ENCODE assay signal across 21 cellular contexts in genomic region chr15:89946681-89947313, GRCh38. TPM values are rescaled to one million over a fixed set of nuclear protein-coding genes. Genes with fewer than 3 reads are reported as not detected.
DNase-seq lines count a peak whose midpoint lies in the region; ATAC-seq, FAIRE-seq and TF ChIP-seq lines count a peak whose summit lies in the region.
"Had no signal": no experiment of that assay in that cellular context is flagged by ENCODE, and none has a peak within 500 bp of the region (broad histone marks: within the 10 kb centered on the region; RNA-seq: fewer than 3 reads in every experiment).

No MANE protein-coding gene starts in this region.

- in situ Hi-C loops in K562 (cut with MboI): no loop called here

- no peak overlapping the region for H3K4me3 Mint-ChIP-seq in activated T-cell treated with anti-CD3 and anti-CD28 coated beads, Interleukin-2, amount 50 U/mL, for 24 hours
- H3K4me3 Mint-ChIP-seq: CD4-positive, alpha-beta T cell had no signal

- CTCF ChIA-PET in A549 (lab: Yijun Ruan, JAX) (interaction anchor here (0.6 to 1.0 kb wide), 5 partner anchors 11 to 632 kb away, joined by 3 to 4 read pairs (median 3); partner anchors contain the start of gene ARPIN), K562 (lab: Yijun Ruan, JAX; ENCODE audit: low intra/inter-chr PET ratio) (no interaction called here)

- FAIRE-seq in A549 (lab: Jason Lieb, UNC) (no peak), K562 (lab: Jason Lieb, UNC) (peak; percentile 37)
- FAIRE-seq: GM12891, GM19239, RCC 7860 had no signal

- no peak overlapping the region for H4K8ac ChIP-seq in neuronal stem cell (ENCODE audit: low read depth, low read length)

- TF ChIP-seq EP300 in A549 (IDR thresholded peaks at IDR 0.05) (no peak), K562 (IDR thresholded peaks at IDR 0.05; ENCODE audit: low read length) (no peak)

- H3K4me3 ChIP-seq in A549 (no peak overlapping the region), K562 (no peak overlapping the region), neuronal stem cell (ENCODE audit: low read length in 2 of 2) (no peak overlapping the region)
- H3K4me3 ChIP-seq: GM23248, HAP-1 had no signal

- H3K27me3 ChIP-seq in K562 (ENCODE audit: control insufficient read depth in 2 of 2, insufficient read depth in 2 of 2, low read length in 2 of 2): no peaks in the 10 kb centered on the region
- no peaks in the 10 kb centered on the region for H3K27me3 ChIP-seq in neuronal stem cell (ENCODE audit: control insufficient read depth in 3 of 3, insufficient read depth in 3 of 3, low read depth in 1 of 3, low read length in 3 of 3)
- H3K27me3 ChIP-seq: BE2C had no signal

- peaks cover 8% of the 10 kb centered on the region for H3K4me1 Mint-ChIP-seq in activated T-cell treated with anti-CD3 and anti-CD28 coated beads, Interleukin-2, amount 50 U/mL, for 24 hours (ENCODE audit: low read depth)

- H2AK5ac ChIP-seq in neuronal stem cell (ENCODE audit: low read depth, low read length): no peak overlapping the region

- no peak overlapping the region for H2BK12ac ChIP-seq in neuronal stem cell (ENCODE audit: low read length)

- H3K79me1 ChIP-seq in neuronal stem cell (ENCODE audit: low read depth, low read length): no peaks in the 10 kb centered on the region

- intact Hi-C loops in K562 (cut with micrococcal nuclease): no loop called here

- TF ChIP-seq RAD21 in A549 (conservative IDR thresholded peaks at IDR 0.05 in 1 of 2, IDR thresholded peaks at IDR 0.05 in 1 of 2) (no peak), K562 (CRISPR knock-in tag; conservative IDR thresholded peaks at IDR 0.05 in 1 of 2, IDR thresholded peaks at IDR 0.05 in 1 of 2) (no peak)

- no peaks in the 10 kb centered on the region for H3K9me3 Mint-ChIP-seq in activated T-cell treated with anti-CD3 and anti-CD28 coated beads, Interleukin-2, amount 50 U/mL, for 24 hours
- H3K9me3 Mint-ChIP-seq: CD4-positive, alpha-beta T cell had no signal

- no peak overlapping the region for H3K14ac ChIP-seq in neuronal stem cell (ENCODE audit: low read length)

- POLR2A ChIA-PET in A549 (lab: Yijun Ruan, JAX) (no interaction called here), K562 (lab: Yijun Ruan, JAX) (interaction anchor here (0.7 to 1.0 kb wide), 3 partner anchors 12 to 313 kb away, joined by 3 read pairs; no protein-coding TSS in a partner anchor)

- H2BK15ac ChIP-seq in neuronal stem cell (ENCODE audit: low read length): no peak overlapping the region

- TF ChIP-seq POLR2A in A549 (IDR thresholded peaks at IDR 0.05; ENCODE audit: low read length): no peak
- no peak for TF ChIP-seq POLR2A in K562 (conservative IDR thresholded peaks at IDR 0.05)

- H3K27ac ChIP-seq in A549: no peak overlapping the region
- peak overlapping the region; percentile 58; the same call in 2 of the 3 replicates for H3K27ac ChIP-seq in K562 (ENCODE audit: extremely low read depth, low read depth, low read length)
- H3K27ac ChIP-seq in neuronal stem cell (replicated peaks; ENCODE audit: low read length): no peak overlapping the region
- H3K27ac ChIP-seq: GM23248 had no signal

- no peaks in the 10 kb centered on the region for H4K20me1 ChIP-seq in K562 (replicated peaks; ENCODE audit: control insufficient read depth, insufficient read depth, low read length)

- H3K27me3 Mint-ChIP-seq in activated T-cell treated with anti-CD3 and anti-CD28 coated beads, Interleukin-2, amount 50 U/mL, for 24 hours: no peaks in the 10 kb centered on the region
- H3K27me3 Mint-ChIP-seq: CD4-positive, alpha-beta T cell had no signal

- no TSS peak for BruUV-seq in K562 (replicated peaks; lab: Mats Ljungman, UMichigan)

- H3K9me3 ChIP-seq in A549 (no peaks in the 10 kb centered on the region), K562 (replicated peaks; ENCODE audit: control insufficient read depth, insufficient read depth, low read depth, low read length) (no peaks in the 10 kb centered on the region), neuronal stem cell (replicated peaks in 1 of 2; ENCODE audit: control insufficient read depth in 2 of 2, insufficient read depth in 1 of 2, low read depth in 1 of 2, low read length in 2 of 2) (peaks cover 0 to 8% of the 10 kb centered on the region in 2 donors)
- H3K9me3 ChIP-seq: BE2C had no signal

- no peak overlapping the region for H3K18ac ChIP-seq in neuronal stem cell (ENCODE audit: low read length)

- TF ChIP-seq CTCF in A549 (IDR thresholded peaks at IDR 0.05) (no peak), K562 (IDR thresholded peaks at IDR 0.05 in 2 of 3, conservative IDR thresholded peaks at IDR 0.05 in 1 of 3; ENCODE audit: insufficient read depth in 2 of 3, low read depth in 1 of 3, low read length in 3 of 3) (no peak)

- no peak overlapping the region for H3K23ac ChIP-seq in neuronal stem cell (ENCODE audit: low read depth, low read length, poor library complexity)

- H3K4me1 ChIP-seq in A549 (no peaks in the 10 kb centered on the region), K562 (replicated peaks in 1 of 2; ENCODE audit: control insufficient read depth in 2 of 2, insufficient read depth in 2 of 2, low read length in 2 of 2) (peaks cover 0 to 14% of the 10 kb centered on the region in 2 experiments; a peak in 3 of 5 replicates), neuronal stem cell (ENCODE audit: control insufficient read depth in 2 of 2, insufficient read depth in 1 of 2, low read depth in 1 of 2, low read length in 2 of 2) (no peaks in the 10 kb centered on the region)
- H3K4me1 ChIP-seq: BE2C, HAP-1 had no signal

- no peak overlapping the region for H3K27ac Mint-ChIP-seq in activated T-cell treated with anti-CD3 and anti-CD28 coated beads, Interleukin-2, amount 50 U/mL, for 24 hours
- H3K27ac Mint-ChIP-seq: CD4-positive, alpha-beta T cell had no signal

- no peaks in the 10 kb centered on the region for H3K79me2 ChIP-seq in K562 (ENCODE audit: control insufficient read depth, insufficient read depth, low read length)

- no peak overlapping the region for H3K4ac ChIP-seq in neuronal stem cell (ENCODE audit: low read length)

- 57% methylated on average over 6 of the region's 6 CpGs for whole genome bisulfite sequencing in A549 (ENCODE audit: missing lambda C conversion rate)
- whole genome bisulfite sequencing in K562 (ENCODE audit: insufficient coverage, low coverage, missing lambda C conversion rate): 27% methylated on average over 6 of the region's 6 CpGs
- WGBS in neuronal stem cell (ENCODE audit: extremely low coverage in 2 of 2, insufficient read length in 2 of 2, insufficient replicate concordance in 1 of 2), 2 donors: no CpG with 5 or more reads among the region's 6 CpGs

- H2BK120ac ChIP-seq in neuronal stem cell (ENCODE audit: low read depth, low read length): no peak overlapping the region

- H4K91ac ChIP-seq in neuronal stem cell (ENCODE audit: low read depth, low read length, poor library complexity): no peak overlapping the region

- H3K36me3 ChIP-seq in K562 (ENCODE audit: control insufficient read depth, insufficient read depth, low read length) (no peaks in the 10 kb centered on the region), neuronal stem cell (replicated peaks in 1 of 2; ENCODE audit: control insufficient read depth in 2 of 2, insufficient read depth in 2 of 2, low read length in 2 of 2) (no peaks in the 10 kb centered on the region)
- H3K36me3 ChIP-seq: BE2C, HAP-1 had no signal

- H3K9ac ChIP-seq in K562 (ENCODE audit: insufficient read depth in 1 of 2, low read depth in 2 of 2, low read length in 2 of 2): peak overlapping the region in 1 of 2 experiments; percentile 7; a peak in 1 of 4 replicates
- H3K9ac ChIP-seq in neuronal stem cell (ENCODE audit: low read depth, low read length, poor library complexity): no peak overlapping the region
- H3K9ac ChIP-seq: GM23248 had no signal

- peak overlapping the region; percentile 91 for H2AFZ ChIP-seq in K562 (ENCODE audit: low read depth, low read length)
- H2AFZ ChIP-seq in neuronal stem cell (ENCODE audit: low read length): peak overlapping the region; percentile 53
- H2AFZ ChIP-seq: GM23248 had no signal

- no peaks in the 10 kb centered on the region for H3K36me3 Mint-ChIP-seq in activated T-cell treated with anti-CD3 and anti-CD28 coated beads, Interleukin-2, amount 50 U/mL, for 24 hours (ENCODE audit: low read depth)

- ATAC-seq in A549: peak in 1 of 2 experiments; percentile 41; a peak in 1 of 6 replicates
- ATAC-seq in K562: peak; percentile 65

- no peak for DNase-seq in A549 (ENCODE audit: low read depth in 1 of 2, low spot score in 1 of 2)
- peak; percentile 5 to 9 for DNase-seq in Kasumi-1 (lab: John Stamatoyannopoulos, UW)
- peak in 1 of 4 experiments; percentile 13 for DNase-seq in K562 (ENCODE audit: extremely low read depth in 1 of 4, low spot score in 3 of 4)
- DNase-seq in neuronal stem cell (ENCODE audit: low spot score): no peak
- no peak for DNase-seq in LoVo (ENCODE audit: low spot score)
- no peak for DNase-seq in activated T-cell treated with anti-CD3 and anti-CD28 coated beads, Interleukin-2, amount 50 U/mL, for 24 hours
- DNase-seq in NCI-H446 treated with DMSO at 0.1 percent for 48 hours (lab: John Stamatoyannopoulos, UW): no peak
- DNase-seq: BE2C; CD4-positive, alpha-beta T cell; DMS53; EL; GM23248; NCI-H1048; NCI-H146; NCI-H2029 treated with DMSO at 0.1 percent for 48 hours; NCI-H2171; Right ventricle myocardium superior had no signal

- H3K9me1 ChIP-seq in K562 (ENCODE audit: control insufficient read depth, insufficient read depth, low read length): no peaks in the 10 kb centered on the region

- H3K4me2 ChIP-seq in A549 (0 out of 3 replicates have a peak overlapping the region, but pooled peaks have one; percentile 0), K562 (ENCODE audit: insufficient read depth, low read length) (peak overlapping the region; percentile 46), neuronal stem cell (ENCODE audit: insufficient read depth, low read length, poor library complexity, severe bottlenecking) (no peak overlapping the region)

- no peak overlapping the region for H2BK5ac ChIP-seq in neuronal stem cell (ENCODE audit: low read length)

RNA-seq across cellular contexts. Expression of gene ARPIN, which starts 34.0 kb away (rescaled TPM):
- 19.4 and 20.3 TPM in 2 replicates for polyA plus RNA-seq in A549 (2011; rRNA removed)
- 9.9 and 11.1 TPM in 2 replicates for polyA plus RNA-seq in A549 (2012; cell fraction: cytosol; rRNA removed)
- 8.2 and 13.3 TPM in 2 replicates for polyA plus RNA-seq in A549 (2012; cell fraction: nucleus; rRNA removed)
- polyA plus RNA-seq in A549 (2017; fragmentation: RNase III; extraction: RNeasy Plus Mini Kit Qiagen cat#74134 plus additional on column Dnase treatment): 14.0 to 20.2 TPM (median 17.2 TPM) in 3 replicates
- polyA minus RNA-seq in A549 (2011; rRNA and poly(A)+ RNA removed): 12.2 and 13.6 TPM in 2 replicates
- not detected in 2 replicates for total RNA-seq in K562 (2011; cell fraction: chromatin; rRNA removed; ENCODE audit: low replicate concordance)
- not detected in 2 replicates for total RNA-seq in K562 (2011; cell fraction: nucleolus; rRNA removed)
- not detected in 2 replicates for total RNA-seq in K562 (2011; cell fraction: nucleoplasm; rRNA removed)
- total RNA-seq in K562 (2014; rRNA removed): not detected in 2 replicates
- not detected in 2 replicates for total RNA-seq in K562 (2014; rRNA removed; fragmentation: Illumina TruSeq; extraction: Trizol)
- total RNA-seq in K562 (2015; rRNA removed; fragmentation: Illumina TruSeq; extraction: Trizol): not detected in 2 replicates
- 0.04 TPM in 1 of 2 replicates, not detected in the other for total RNA-seq in K562 (2021)
- polyA plus RNA-seq in K562 (2011; rRNA removed): not detected in 2 replicates
- not detected in 2 replicates for polyA plus RNA-seq in K562 (2011; cell fraction: cytosol; rRNA removed)
- not detected in 2 replicates for polyA plus RNA-seq in K562 (2011; cell fraction: nucleus; rRNA removed)
- 0.05 TPM in 1 of 2 replicates, not detected in the other for polyA plus RNA-seq in K562 (2012)
- polyA plus RNA-seq in K562 (2014; fragmentation: Illumina TruSeq; extraction: Trizol): not detected in 2 replicates
- polyA plus RNA-seq in K562 (2014; fragmentation: Nextera tagmentation; extraction: Ambion mirVana): not detected
- polyA plus RNA-seq in K562 (2014; rRNA removed): not detected in 2 replicates
- not detected in 2 replicates for polyA minus RNA-seq in K562 (2011; rRNA and poly(A)+ RNA removed)
- polyA minus RNA-seq in K562 (2011; cell fraction: cytosol; rRNA and poly(A)+ RNA removed): not detected in 2 replicates
- not detected in 2 replicates for polyA minus RNA-seq in K562 (2011; cell fraction: nucleus; rRNA and poly(A)+ RNA removed)
- polyA plus RNA-seq in neuronal stem cell (2013, experiment 1 of 2): 6.9 TPM
- polyA plus RNA-seq in neuronal stem cell (2013, experiment 2 of 2): 6.9 TPM
- total RNA-seq: CD4-positive, alpha-beta T cell had no signal

RNA-seq across cellular contexts. Expression of gene AP3S2, which starts 53.0 kb away (rescaled TPM):
- polyA plus RNA-seq in A549 (2011; rRNA removed) (56.7 and 85.9 TPM in 2 replicates), A549 (2017; fragmentation: RNase III; extraction: RNeasy Plus Mini Kit Qiagen cat#74134 plus additional on column Dnase treatment) (85.1 to 95.0 TPM (median 91.7 TPM) in 3 replicates), K562 (2011; rRNA removed) (23.4 and 37.4 TPM in 2 replicates), K562 (2014; fragmentation: Illumina TruSeq; extraction: Trizol) (31.0 and 34.4 TPM in 2 replicates), K562 (2014; fragmentation: Nextera tagmentation; extraction: Ambion mirVana) (10 to 100 TPM; 16.4 to 20.1 TPM), K562 (2014; rRNA removed) (26.7 and 49.4 TPM in 2 replicates)
- polyA plus RNA-seq in A549 (2012; cell fraction: cytosol; rRNA removed): 12.0 and 16.5 TPM in 2 replicates
- polyA plus RNA-seq in A549 (2012; cell fraction: nucleus; rRNA removed): 10.1 and 13.5 TPM in 2 replicates
- 55.1 and 58.0 TPM in 2 replicates for polyA minus RNA-seq in A549 (2011; rRNA and poly(A)+ RNA removed)
- total RNA-seq in K562 (2011; cell fraction: chromatin; rRNA removed; ENCODE audit: low replicate concordance): 78.3 and 139 TPM in 2 replicates
- 52.0 and 53.4 TPM in 2 replicates for total RNA-seq in K562 (2011; cell fraction: nucleolus; rRNA removed)
- 80.6 and 127 TPM in 2 replicates for total RNA-seq in K562 (2011; cell fraction: nucleoplasm; rRNA removed)
- total RNA-seq in K562 (2014; rRNA removed) (18.7 and 39.5 TPM in 2 replicates), K562 (2014; rRNA removed; fragmentation: Illumina TruSeq; extraction: Trizol) (54.1 and 60.8 TPM in 2 replicates), K562 (2015; rRNA removed; fragmentation: Illumina TruSeq; extraction: Trizol) (47.2 and 50.0 TPM in 2 replicates), K562 (2021) (25.0 and 25.8 TPM in 2 replicates)
- 15.5 and 20.6 TPM in 2 replicates for polyA plus RNA-seq in K562 (2011; cell fraction: cytosol; rRNA removed)
- polyA plus RNA-seq in K562 (2011; cell fraction: nucleus; rRNA removed): 14.4 TPM in 2 replicates
- 19.0 and 30.0 TPM in 2 replicates for polyA plus RNA-seq in K562 (2012)
- 68.2 and 79.0 TPM in 2 replicates for polyA minus RNA-seq in K562 (2011; rRNA and poly(A)+ RNA removed)
- polyA minus RNA-seq in K562 (2011; cell fraction: cytosol; rRNA and poly(A)+ RNA removed): 10.6 and 28.6 TPM in 2 replicates
- polyA minus RNA-seq in K562 (2011; cell fraction: nucleus; rRNA and poly(A)+ RNA removed): 19.5 and 28.7 TPM in 2 replicates
- polyA plus RNA-seq in neuronal stem cell (2013, experiment 1 of 2): 30.6 TPM
- polyA plus RNA-seq in neuronal stem cell (2013, experiment 2 of 2): 30.8 TPM

RNA-seq across cellular contexts. Expression of gene ZNF710, which starts 54.3 kb away (rescaled TPM):
- polyA plus RNA-seq in A549 (2011; rRNA removed) (2.6 and 5.0 TPM in 2 replicates), A549 (2017; fragmentation: RNase III; extraction: RNeasy Plus Mini Kit Qiagen cat#74134 plus additional on column Dnase treatment) (7.2 to 10.2 TPM (median 7.8 TPM) in 3 replicates), K562 (2011; rRNA removed) (2.0 and 2.5 TPM in 2 replicates), K562 (2014; fragmentation: Illumina TruSeq; extraction: Trizol) (4.6 and 8.0 TPM in 2 replicates), K562 (2014; fragmentation: Nextera tagmentation; extraction: Ambion mirVana) (under 1 TPM; 0.56 to 0.63 TPM), K562 (2014; rRNA removed) (4.3 and 6.2 TPM in 2 replicates)
- 4.3 and 6.4 TPM in 2 replicates for polyA plus RNA-seq in A549 (2012; cell fraction: cytosol; rRNA removed)
- 13.5 and 14.4 TPM in 2 replicates for polyA plus RNA-seq in A549 (2012; cell fraction: nucleus; rRNA removed)
- polyA minus RNA-seq in A549 (2011; rRNA and poly(A)+ RNA removed): 3.7 and 8.3 TPM in 2 replicates
- 2.3 and 8.1 TPM in 2 replicates for total RNA-seq in K562 (2011; cell fraction: chromatin; rRNA removed; ENCODE audit: low replicate concordance)
- 5.5 TPM in 2 replicates for total RNA-seq in K562 (2011; cell fraction: nucleolus; rRNA removed)
- 4.4 TPM in 2 replicates for total RNA-seq in K562 (2011; cell fraction: nucleoplasm; rRNA removed)
- total RNA-seq in K562 (2014; rRNA removed) (5.9 and 6.3 TPM in 2 replicates), K562 (2014; rRNA removed; fragmentation: Illumina TruSeq; extraction: Trizol) (2.8 and 5.2 TPM in 2 replicates), K562 (2015; rRNA removed; fragmentation: Illumina TruSeq; extraction: Trizol) (6.0 and 6.2 TPM in 2 replicates), K562 (2021) (14.2 and 16.7 TPM in 2 replicates)
- polyA plus RNA-seq in K562 (2011; cell fraction: cytosol; rRNA removed): 3.7 and 4.2 TPM in 2 replicates
- polyA plus RNA-seq in K562 (2011; cell fraction: nucleus; rRNA removed): 3.1 and 6.2 TPM in 2 replicates
- 4.2 and 6.5 TPM in 2 replicates for polyA plus RNA-seq in K562 (2012)
- polyA minus RNA-seq in K562 (2011; rRNA and poly(A)+ RNA removed): 1.4 and 2.5 TPM in 2 replicates
- 7.5 and 8.4 TPM in 2 replicates for polyA minus RNA-seq in K562 (2011; cell fraction: cytosol; rRNA and poly(A)+ RNA removed)
- polyA minus RNA-seq in K562 (2011; cell fraction: nucleus; rRNA and poly(A)+ RNA removed): 2.2 and 3.3 TPM in 2 replicates
- 47.8 TPM for polyA plus RNA-seq in neuronal stem cell (2013, experiment 1 of 2)
- polyA plus RNA-seq in neuronal stem cell (2013, experiment 2 of 2): 50.8 TPM

Comparison
In these comparisons a context has a peak if more than half of its experiments do, and no peak if none do; other contexts are left out.
1. DNase-seq: peak in Kasumi-1 (2 of 2); none in A549 (0 of 2), neuronal stem cell (single experiment), LoVo (single experiment), activated T-cell treated with anti-CD3 and anti-CD28 coated beads, Interleukin-2, amount 50 U/mL, for 24 hours (single experiment) and NCI-H446 treated with DMSO at 0.1 percent for 48 hours (single experiment).
2. RNA of gene ARPIN, which starts 34.0 kb away (polyA plus RNA-seq): 8.2 to 20.3 TPM in A549; 0.05 TPM in K562; every median in the first group is over 4 times any median in the second.